Comparison of ENCODE assay signal across 8 cellular contexts in genomic region chr9:126516936-126517750, GRCh38.
DNase-seq lines count a peak whose midpoint lies in the region; ATAC-seq and TF ChIP-seq lines count a peak whose summit lies in the region.

No MANE protein-coding gene starts in this region.

- DNase-seq in COLO668 (lab: John Stamatoyannopoulos, UW; ENCODE audit: unreplicated experiment) (peak; percentile 62), SJCRH30 (peak; percentile 91 to 94), breast epithelium (ENCODE audit: low spot score in 2 of 2) (peak in 1 of 2 donors; percentile 40), left lung (peak; percentile 77 to 92), NCI-H2029 treated with DMSO at 0.1 percent for 48 hours (lab: John Stamatoyannopoulos, UW) (no peak)
- DNase-seq in stimulated activated CD8-positive, alpha-beta memory T cell treated with anti-CD3 and anti-CD28 coated beads, Interleukin-12 subunit alpha, Interleukin-12 subunit beta, amount 100 ng/mL, for 4 hours (ENCODE audit: low read depth), result peak; percentile 11

- no peaks in the 10 kb centered on the region for H3K36me3 ChIP-seq in SJCRH30
- no peaks in the 10 kb centered on the region for H3K36me3 ChIP-seq in breast epithelium
- H3K36me3 ChIP-seq in left lung, result no peaks in the 10 kb centered on the region

- H3K27ac ChIP-seq in SJCRH30, result peak overlapping the region; percentile 4; the same call in 1 of the 2 replicates
- peak overlapping the region; percentile 58 to 66 for H3K27ac ChIP-seq in breast epithelium
- H3K27ac ChIP-seq in left lung, result peak overlapping the region; percentile 54 to 76

- H3K27me3 ChIP-seq in SJCRH30 (no peaks in the 10 kb centered on the region; the same call in 1 of the 2 replicates), breast epithelium (peaks cover 7 to 25% of the 10 kb centered on the region in 2 donors), left lung (peaks cover 44 to 91% of the 10 kb centered on the region in 2 donors)

- H3K9me3 ChIP-seq in SJCRH30 (replicated peaks) (no peaks in the 10 kb centered on the region), breast epithelium (no peaks in the 10 kb centered on the region), left lung (no peaks in the 10 kb centered on the region)

- ATAC-seq in HG02884 (IDR thresholded peaks at IDR 0.05; ENCODE audit: unreplicated experiment) (peak; percentile 47), left lung (peak; percentile 74), GM21360 (IDR thresholded peaks at IDR 0.05; ENCODE audit: unreplicated experiment) (no peak)

- TF ChIP-seq POLR2A in breast epithelium (IDR thresholded peaks at IDR 0.05), result no peak

- intact Hi-C loops in breast epithelium (cut with DNase I; ENCODE audit: low total_unique reads), result no loop called here
- intact Hi-C loops in left lung (cut with DNase I), result no loop called here

- H3K4me3 ChIP-seq in SJCRH30 (peak overlapping the region; percentile 48), breast epithelium (peak overlapping the region; percentile 45 to 62 (median 50)), left lung (peak overlapping the region; percentile 10 to 39)

- H3K4me1 ChIP-seq in SJCRH30 (peaks cover 47% of the 10 kb centered on the region), breast epithelium (peaks cover 0 to 6% of the 10 kb centered on the region in 2 donors), left lung (peaks cover 12 to 35% of the 10 kb centered on the region in 2 donors)

- TF ChIP-seq CTCF in breast epithelium (IDR thresholded peaks at IDR 0.05) (no peak), left lung (IDR thresholded peaks at IDR 0.05) (no peak)

Comparison
In these comparisons a context has a peak if more than half of its experiments do, and no peak if none do; other contexts are left out.
1. H3K27ac ChIP-seq: peak in every context shown above with its lines; median percentile 65 in left lung; 62 in breast epithelium; 4 in SJCRH30.